In genomic region chr2:112053917-112054846, GRCh38 we compare ENCODE assay signal across 8 cellular contexts. TPM values are rescaled to one million over a fixed set of nuclear protein-coding genes. Genes with fewer than 3 reads are reported as not detected.
DNase-seq lines count a peak whose midpoint lies in the region; ATAC-seq and TF ChIP-seq lines count a peak whose summit lies in the region.

No MANE protein-coding gene starts in this region.

- DNase-seq in C1 segment of cervical spinal cord (lab: John Stamatoyannopoulos, UW) (peak; percentile 91 to 100 (median 99)), NCI-H748 treated with DMSO at 0.1 percent for 48 hours (lab: John Stamatoyannopoulos, UW) (peak; percentile 81), dermis blood vessel endothelial cell (peak; percentile 97), lower leg skin (ENCODE audit: low spot score in 2 of 2) (peak; percentile 98 to 100)
- peak; percentile 97 to 98 for DNase-seq in activated CD4-positive, alpha-beta T cell treated with anti-CD3 and anti-CD28 coated beads, Interleukin-2, amount 50 U/mL, for 4 hours
- DNase-seq in stimulated activated CD4-positive, alpha-beta T cell treated with anti-CD3 and anti-CD28 coated beads, Interleukin-4, amount 100 ng/mL, for 24 hours, result peak; percentile 97

- WGBS in lower leg skin, 2 donors, result 1 to 2% methylated on average over 49 to 55 of the region's 62 CpGs

- intact Hi-C loops in lower leg skin (cut with DNase I; ENCODE audit: low total_unique reads), result no loop called here

- ATAC-seq in GM19395 (IDR thresholded peaks at IDR 0.05; ENCODE audit: unreplicated experiment) (peak; percentile 71), HG03558 (IDR thresholded peaks at IDR 0.05; ENCODE audit: extremely low read depth, unreplicated experiment) (peak; percentile 30)

- TF ChIP-seq POLR2A in lower leg skin (IDR thresholded peaks at IDR 0.05), result no peak

- peak in 1 of 3 donors; percentile 54 for TF ChIP-seq CTCF in lower leg skin (IDR thresholded peaks at IDR 0.05)

- peak overlapping the region; percentile 30 for H3K4me3 ChIP-seq in lower leg skin (ENCODE audit: low read depth, poor library complexity, severe bottlenecking)

RNA-seq across cellular contexts. Expression of gene TMEM87B, which starts 0.9 kb away (rescaled TPM):
- total RNA-seq in dermis blood vessel endothelial cell, result 35.1 and 51.1 TPM in 2 replicates
- 10 to 100 TPM; 21.5 to 27.0 (median 24.7) TPM for total RNA-seq in lower leg skin

Comparison
In these comparisons a context has a peak if more than half of its experiments do, and no peak if none do; other contexts are left out.
1. Peak in every context shown above with its lines: DNase-seq, ATAC-seq and H3K4me3 ChIP-seq.